Comparison of ENCODE assay signal across 23 cellular contexts in genomic region chr1:162694911-162695310, GRCh38.
"Had no signal": no experiment of that assay in that cellular context is flagged by ENCODE, and none has a peak within 500 bp of the region (broad histone marks: within the 10 kb centered on the region; RNA-seq: fewer than 3 reads in every experiment).

No MANE protein-coding gene starts in this region.

- H3K36me3 ChIP-seq: brain microvascular endothelial cell, lower lobe of right lung, upper lobe of right lung had no signal

- H3K4me3 ChIP-seq: dorsolateral prefrontal cortex, lower lobe of right lung, upper lobe of right lung had no signal

- ATAC-seq: left colon; lower lobe of right lung; stimulated activated naive CD8-positive, alpha-beta T cell treated with anti-CD3 and anti-CD28 coated beads, Interleukin-15, Interleukin-2, amounts not matched to agents 100 U/mL and 50 U/mL, for 24 hours; upper lobe of right lung had no signal

- H3K27ac Mint-ChIP-seq: activated B cell treated with CpG ODN at 0.5 μM for 24 hours; activated CD4-positive, alpha-beta memory T cell treated with anti-CD3 and anti-CD28 coated beads, Interleukin-2, amount 10 ng/mL, durations not matched to agents 7 days and 5 days; activated naive CD4-positive, alpha-beta T cell treated with anti-CD3 and anti-CD28 coated beads for 36 hours; activated T-helper 2 cell treated with anti-CD3 and anti-CD28 coated beads, Interferon-gamma antibody, Interleukin-2, Interleukin-4, amounts not matched to agents 10 μg/mL and 5 μg/mL and 100 μg/mL, durations not matched to agents 14 hours and 24 hours and 36 hours had no signal

- H3K4me1 Mint-ChIP-seq: activated B cell treated with CpG ODN at 0.5 μM for 24 hours; activated CD4-positive, alpha-beta memory T cell treated with anti-CD3 and anti-CD28 coated beads, Interleukin-2, amount 10 ng/mL, durations not matched to agents 7 days and 5 days had no signal

- H3K9me3 ChIP-seq: lower lobe of right lung, SK-N-SH, upper lobe of right lung had no signal

- FAIRE-seq: colon had no signal

- H3K27ac ChIP-seq: brain microvascular endothelial cell, lower lobe of right lung, upper lobe of right lung had no signal

- H3K27me3 ChIP-seq: brain microvascular endothelial cell, upper lobe of right lung had no signal

- DNase-seq: activated B cell treated with CpG ODN at 0.5 μM for 24 hours; activated CD4-positive, alpha-beta memory T cell treated with anti-CD3 and anti-CD28 coated beads, Interleukin-2, amount 10 ng/mL, durations not matched to agents 7 days and 5 days; activated CD4-positive, alpha-beta T cell treated with anti-CD3 and anti-CD28 coated beads for 4 hours; activated naive CD4-positive, alpha-beta T cell treated with anti-CD3 and anti-CD28 coated beads for 36 hours; activated T-cell treated with anti-CD3 and anti-CD28 coated beads, Interleukin-2, amount 50 U/mL, for 1 hour; aorta; brain microvascular endothelial cell; central memory CD4-positive, alpha-beta T cell; dorsolateral prefrontal cortex; hypothalamus; islet precursor cell; left colon; lower lobe of right lung; occipital lobe; posterior cingulate gyrus; retina; SK-N-SH; stimulated activated CD4-positive, alpha-beta T cell treated with anti-CD3 and anti-CD28 coated beads, Interleukin-2, amount 100 ng/mL, for 24 hours; stimulated activated naive CD8-positive, alpha-beta T cell treated with anti-CD3 and anti-CD28 coated beads, Interleukin-15, Interleukin-2, amounts not matched to agents 100 U/mL and 50 U/mL, for 24 hours; upper lobe of right lung had no signal

- H3K4me3 Mint-ChIP-seq: activated B cell treated with CpG ODN at 0.5 μM for 24 hours; activated CD4-positive, alpha-beta memory T cell treated with anti-CD3 and anti-CD28 coated beads, Interleukin-2, amount 10 ng/mL, durations not matched to agents 7 days and 5 days; activated naive CD4-positive, alpha-beta T cell treated with anti-CD3 and anti-CD28 coated beads for 36 hours; nephron had no signal

- H3K9me3 Mint-ChIP-seq: activated B cell treated with CpG ODN at 0.5 μM for 24 hours; activated CD4-positive, alpha-beta memory T cell treated with anti-CD3 and anti-CD28 coated beads, Interleukin-2, amount 10 ng/mL, durations not matched to agents 7 days and 5 days; activated naive CD4-positive, alpha-beta T cell treated with anti-CD3 and anti-CD28 coated beads for 36 hours; activated T-helper 2 cell treated with anti-CD3 and anti-CD28 coated beads, Interferon-gamma antibody, Interleukin-2, Interleukin-4, amounts not matched to agents 10 μg/mL and 5 μg/mL and 100 μg/mL, durations not matched to agents 14 hours and 24 hours and 36 hours; nephron had no signal
